ENCODE assay signal across 10 cellular contexts in the genomic region with DNA sequence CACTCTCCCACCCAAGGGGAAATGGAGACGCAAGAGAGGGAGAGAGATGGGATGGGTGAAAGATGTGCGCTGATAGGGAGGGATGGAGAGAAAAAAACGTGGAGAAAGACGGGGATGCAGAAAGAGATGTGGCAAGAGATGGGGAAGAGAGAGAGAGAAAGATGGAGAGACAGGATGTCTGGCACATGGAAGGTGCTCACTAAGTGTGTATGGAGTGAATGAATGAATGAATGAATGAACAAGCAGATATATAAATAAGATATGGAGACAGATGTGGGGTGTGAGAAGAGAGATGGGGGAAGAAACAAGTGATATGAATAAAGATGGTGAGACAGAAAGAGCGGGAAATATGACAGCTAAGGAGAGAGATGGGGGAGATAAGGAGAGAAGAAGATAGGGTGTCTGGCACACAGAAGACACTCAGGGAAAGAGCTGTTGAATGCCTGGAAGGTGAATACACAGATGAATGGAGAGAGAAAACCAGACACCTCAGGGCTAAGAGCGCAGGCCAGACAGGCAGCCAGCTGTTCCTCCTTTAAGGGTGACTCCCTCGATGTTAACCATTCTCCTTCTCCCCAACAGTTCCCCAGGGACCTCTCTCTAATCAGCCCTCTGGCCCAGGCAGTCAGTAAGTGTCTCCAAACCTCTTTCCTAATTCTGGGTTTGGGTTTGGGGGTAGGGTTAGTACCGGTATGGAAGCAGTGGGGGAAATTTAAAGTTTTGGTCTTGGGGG. TPM values are rescaled to one million over a fixed set of nuclear protein-coding genes. Genes with fewer than 3 reads are reported as not detected.
A peak's percentile ranks its signal among the peaks of the same experiment; 100 is the strongest.
DNase-seq lines count a peak whose midpoint lies in the region; ATAC-seq and TF ChIP-seq lines count a peak whose summit lies in the region.
"Had no signal": no experiment of that assay in that cellular context is flagged by ENCODE, and none has a peak within 500 bp of the region (broad histone marks: within the 10 kb centered on the region; RNA-seq: fewer than 3 reads in every experiment).

No MANE protein-coding gene starts in this region.

- H3K27me3 ChIP-seq in right atrium auricular region (no peaks in the 10 kb centered on the region), vagina (no peaks in the 10 kb centered on the region)

- H3K9me3 ChIP-seq in right atrium auricular region (no peaks in the 10 kb centered on the region), vagina (no peaks in the 10 kb centered on the region)

- CTCF ChIA-PET in activated CD8-positive, alpha-beta T cell treated with anti-CD3 and anti-CD28 coated beads, Interleukin-2, amount 10 ng/mL, durations not matched to agents 7 days and 5 days (lab: Charles Lee), result interaction anchor here (0.6 to 24.1 kb wide), 6 partner anchors 13 to 83 kb away, joined by 3 to 928 read pairs (median 98); a partner anchor contains a TSS

- DNase-seq in right atrium auricular region (ENCODE audit: low spot score), result no peak
- no peak for DNase-seq in left ventricle myocardium superior
- no peak for DNase-seq in activated CD8-positive, alpha-beta T cell treated with anti-CD3 and anti-CD28 coated beads, Interleukin-2, amount 10 ng/mL, durations not matched to agents 7 days and 5 days
- peak in 1 of 2 donors; percentile 30 for DNase-seq in memory B cell (ENCODE audit: low spot score in 2 of 2)
- DNase-seq in vagina (ENCODE audit: extremely low spot score in 2 of 2), result no peak
- no peak for DNase-seq in NCI-H774 (lab: John Stamatoyannopoulos, UW)
- DNase-seq in NOMO-1 (lab: John Stamatoyannopoulos, UW; ENCODE audit: unreplicated experiment in 2 of 2), result no peak
- DNase-seq: NCI-H1417 had no signal

- TF ChIP-seq POLR2A in vagina (IDR thresholded peaks at IDR 0.05), result no peak

- intact Hi-C loops in left ventricle myocardium superior (cut with micrococcal nuclease) (no loop called here), vagina (cut with DNase I) (no loop called here)

- H3K4me1 ChIP-seq in right atrium auricular region (peaks cover 0 to 5% of the 10 kb centered on the region in 2 donors), vagina (peaks cover 5% of the 10 kb centered on the region)

- H3K27ac ChIP-seq in right atrium auricular region (peak overlapping the region; percentile 35 to 39), vagina (peak overlapping the region; percentile 9)

- POLR2A ChIA-PET in activated CD8-positive, alpha-beta T cell treated with anti-CD3 and anti-CD28 coated beads, Interleukin-2, amount 10 ng/mL, durations not matched to agents 7 days and 5 days (lab: Charles Lee), result interaction anchor here (1.0 to 14.3 kb wide), 10 partner anchors 8 to 162 kb away, joined by 3 to 388 read pairs (median 19); a partner anchor contains a TSS

- H3K4me1 Mint-ChIP-seq in activated CD8-positive, alpha-beta T cell treated with anti-CD3 and anti-CD28 coated beads, Interleukin-2, amount 10 ng/mL, durations not matched to agents 7 days and 5 days (ENCODE audit: low read depth), result peaks cover 83% of the 10 kb centered on the region
- H3K4me1 Mint-ChIP-seq in memory B cell, result peaks cover 62% of the 10 kb centered on the region

- ATAC-seq in left ventricle myocardium superior (no peak), memory B cell (ENCODE audit: low read depth) (peak; percentile 12), HG02642 (IDR thresholded peaks at IDR 0.05; ENCODE audit: poor library complexity, unreplicated experiment) (no peak)
- no peak for ATAC-seq in activated CD8-positive, alpha-beta T cell treated with anti-CD3 and anti-CD28 coated beads, Interleukin-2, amount 10 ng/mL, durations not matched to agents 7 days and 5 days

- H3K9me3 Mint-ChIP-seq in activated CD8-positive, alpha-beta T cell treated with anti-CD3 and anti-CD28 coated beads, Interleukin-2, amount 10 ng/mL, durations not matched to agents 7 days and 5 days (ENCODE audit: insufficient read depth), result no peaks in the 10 kb centered on the region
- no peaks in the 10 kb centered on the region for H3K9me3 Mint-ChIP-seq in memory B cell

- H3K36me3 Mint-ChIP-seq in activated CD8-positive, alpha-beta T cell treated with anti-CD3 and anti-CD28 coated beads, Interleukin-2, amount 10 ng/mL, durations not matched to agents 7 days and 5 days (ENCODE audit: low read depth), result peaks cover 53% of the 10 kb centered on the region
- H3K36me3 Mint-ChIP-seq in memory B cell, result peaks cover 16% of the 10 kb centered on the region

- H3K27me3 Mint-ChIP-seq in activated CD8-positive, alpha-beta T cell treated with anti-CD3 and anti-CD28 coated beads, Interleukin-2, amount 10 ng/mL, durations not matched to agents 7 days and 5 days (ENCODE audit: low read depth), result no peaks in the 10 kb centered on the region
- H3K27me3 Mint-ChIP-seq in memory B cell, result no peaks in the 10 kb centered on the region

- H3K36me3 ChIP-seq in right atrium auricular region (no peaks in the 10 kb centered on the region), vagina (no peaks in the 10 kb centered on the region)

- peak overlapping the region; percentile 93 for H3K4me3 Mint-ChIP-seq in activated CD8-positive, alpha-beta T cell treated with anti-CD3 and anti-CD28 coated beads, Interleukin-2, amount 10 ng/mL, durations not matched to agents 7 days and 5 days
- peak overlapping the region; percentile 88 for H3K4me3 Mint-ChIP-seq in memory B cell

- H3K27ac Mint-ChIP-seq in activated CD8-positive, alpha-beta T cell treated with anti-CD3 and anti-CD28 coated beads, Interleukin-2, amount 10 ng/mL, durations not matched to agents 7 days and 5 days, result peak overlapping the region; percentile 96
- peak overlapping the region; percentile 95 for H3K27ac Mint-ChIP-seq in memory B cell

- peak overlapping the region; percentile 25 to 42 for H3K4me3 ChIP-seq in right atrium auricular region
- peak overlapping the region; percentile 28 to 33 for H3K4me3 ChIP-seq in vagina

- TF ChIP-seq CTCF in right atrium auricular region (IDR thresholded peaks at IDR 0.05), result no peak
- no peak for TF ChIP-seq CTCF in vagina (IDR thresholded peaks at IDR 0.05)

RNA-seq across cellular contexts. Expression of a gene that starts 0.8 kb away (rescaled TPM):
- total RNA-seq in right atrium auricular region (under 1 TPM in 1 of 2 donors, not detected in 1; 0.51 TPM), left ventricle myocardium superior (0.35 TPM), vagina (not detected)
- 10 to 100 TPM; 53.4 to 55.0 TPM for total RNA-seq in activated CD8-positive, alpha-beta T cell treated with anti-CD3 and anti-CD28 coated beads, Interleukin-2, amount 10 ng/mL, durations not matched to agents 7 days and 5 days
- total RNA-seq: dermis microvascular lymphatic vessel endothelial cell had no signal

RNA-seq across cellular contexts. Expression of a gene that starts 4.0 kb away (rescaled TPM):
- total RNA-seq in right atrium auricular region (not detected), left ventricle myocardium superior (not detected), vagina (not detected)
- total RNA-seq in activated CD8-positive, alpha-beta T cell treated with anti-CD3 and anti-CD28 coated beads, Interleukin-2, amount 10 ng/mL, durations not matched to agents 7 days and 5 days, result 10 to 100 TPM; 19.4 to 24.6 TPM
- total RNA-seq: dermis microvascular lymphatic vessel endothelial cell had no signal

RNA-seq across cellular contexts. Expression of a gene that starts 6.1 kb away (rescaled TPM):
- total RNA-seq in right atrium auricular region (not detected), left ventricle myocardium superior (0.40 TPM), vagina (5.4 TPM)
- 100 to 1,000 TPM; 613 to 618 TPM for total RNA-seq in activated CD8-positive, alpha-beta T cell treated with anti-CD3 and anti-CD28 coated beads, Interleukin-2, amount 10 ng/mL, durations not matched to agents 7 days and 5 days

RNA-seq across cellular contexts. Expression of a gene that starts 10.0 kb away (rescaled TPM):
- total RNA-seq in right atrium auricular region, result 1 to 10 TPM; 2.8 to 8.5 TPM
- total RNA-seq in left ventricle myocardium superior, result 6.9 TPM
- 100 to 1,000 TPM; 125 to 139 TPM for total RNA-seq in activated CD8-positive, alpha-beta T cell treated with anti-CD3 and anti-CD28 coated beads, Interleukin-2, amount 10 ng/mL, durations not matched to agents 7 days and 5 days
- not detected for total RNA-seq in vagina

RNA-seq across cellular contexts. Expression of a gene that starts 16.7 kb away (rescaled TPM):
- not detected for total RNA-seq in right atrium auricular region
- not detected for total RNA-seq in left ventricle myocardium superior
- 100 to 1,000 TPM; 107 to 115 TPM for total RNA-seq in activated CD8-positive, alpha-beta T cell treated with anti-CD3 and anti-CD28 coated beads, Interleukin-2, amount 10 ng/mL, durations not matched to agents 7 days and 5 days
- not detected for total RNA-seq in vagina
- total RNA-seq: dermis microvascular lymphatic vessel endothelial cell had no signal

Comparison
In these comparisons a context has a peak if more than half of its experiments do, and no peak if none do; other contexts are left out.
1. RNA of a gene that starts 0.8 kb away (total RNA-seq): 53.4 to 55.0 TPM in activated CD8-positive, alpha-beta T cell treated with anti-CD3 and anti-CD28 coated beads, Interleukin-2, amount 10 ng/mL, durations not matched to agents 7 days and 5 days; 0.51 TPM in right atrium auricular region, 0.35 TPM in left ventricle myocardium superior (single experiment) and not detected in vagina (single experiment); every median in the first group is over 10 times any median in the second.
2. RNA of a gene that starts 4.0 kb away (total RNA-seq): 19.4 to 24.6 TPM in activated CD8-positive, alpha-beta T cell treated with anti-CD3 and anti-CD28 coated beads, Interleukin-2, amount 10 ng/mL, durations not matched to agents 7 days and 5 days; not detected in right atrium auricular region, not detected in left ventricle myocardium superior (single experiment) and not detected in vagina (single experiment); every median in the first group is over 10 times any median in the second.
3. RNA of a gene that starts 6.1 kb away (total RNA-seq): 613 to 618 TPM in activated CD8-positive, alpha-beta T cell treated with anti-CD3 and anti-CD28 coated beads, Interleukin-2, amount 10 ng/mL, durations not matched to agents 7 days and 5 days; 5.4 TPM in vagina (single experiment), 0.40 TPM in left ventricle myocardium superior (single experiment) and not detected in right atrium auricular region; every median in the first group is over 10 times any median in the second.